ENCODE assay signal across 8 cellular contexts in genomic region chr11:66592457-66593302, GRCh38. TPM values are rescaled to one million over a fixed set of nuclear protein-coding genes. Genes with fewer than 3 reads are reported as not detected.
DNase-seq lines count a peak whose midpoint lies in the region; ATAC-seq and TF ChIP-seq lines count a peak whose summit lies in the region.

A gene with protein sequence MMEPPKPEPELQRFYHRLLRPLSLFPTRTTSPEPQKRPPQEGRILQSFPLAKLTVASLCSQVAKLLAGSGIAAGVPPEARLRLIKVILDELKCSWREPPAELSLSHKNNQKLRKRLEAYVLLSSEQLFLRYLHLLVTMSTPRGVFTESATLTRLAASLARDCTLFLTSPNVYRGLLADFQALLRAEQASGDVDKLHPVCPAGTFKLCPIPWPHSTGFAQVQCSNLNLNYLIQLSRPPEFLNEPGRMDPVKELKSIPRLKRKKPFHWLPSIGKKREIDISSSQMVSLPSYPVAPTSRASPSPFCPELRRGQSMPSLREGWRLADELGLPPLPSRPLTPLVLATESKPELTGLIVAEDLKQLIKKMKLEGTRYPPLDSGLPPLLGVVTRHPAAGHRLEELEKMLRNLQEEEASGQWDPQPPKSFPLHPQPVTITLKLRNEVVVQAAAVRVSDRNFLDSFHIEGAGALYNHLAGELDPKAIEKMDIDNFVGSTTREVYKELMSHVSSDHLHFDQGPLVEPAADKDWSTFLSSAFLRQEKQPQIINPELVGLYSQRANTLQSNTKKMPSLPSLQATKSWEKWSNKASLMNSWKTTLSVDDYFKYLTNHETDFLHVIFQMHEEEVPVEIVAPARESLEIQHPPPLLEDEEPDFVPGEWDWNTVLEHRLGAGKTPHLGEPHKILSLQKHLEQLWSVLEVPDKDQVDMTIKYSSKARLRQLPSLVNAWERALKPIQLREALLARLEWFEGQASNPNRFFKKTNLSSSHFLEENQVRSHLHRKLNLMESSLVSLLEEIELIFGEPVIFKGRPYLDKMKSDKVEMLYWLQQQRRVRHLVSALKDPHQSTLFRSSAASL (minus strand): TSS chr11:66593063. CDS start chr11:66593015, 48 bp downstream.
Gene CCS, plus strand, starts transcription at chr11:66593185. Its CDS starts 77 bp downstream, at chr11:66593262.

- peak; percentile 97 for ATAC-seq in CD8-positive, alpha-beta T cell
- ATAC-seq in GM19438 (IDR thresholded peaks at IDR 0.05; ENCODE audit: low read depth, unreplicated experiment) (peak; percentile 79), HG03571 (IDR thresholded peaks at IDR 0.05; ENCODE audit: unreplicated experiment) (peak; percentile 88)

- H3K36me3 ChIP-seq in CD8-positive, alpha-beta T cell (ENCODE audit: insufficient read depth, low read length), result no peaks in the 10 kb centered on the region
- H3K36me3 ChIP-seq in duodenal mucosa (ENCODE audit: control insufficient read depth in 1 of 2, insufficient read depth in 2 of 2, low read length in 2 of 2), result no peaks in the 10 kb centered on the region

- TF ChIP-seq CTCF in CD8-positive, alpha-beta T cell (IDR thresholded peaks at IDR 0.05), result peak; percentile 55

- POLR2A ChIA-PET in CD8-positive, alpha-beta T cell (lab: Charles Lee), result interaction anchor here (0.8 to 4.7 kb wide), 5 partner anchors 46 to 86 kb away, joined by 3 to 35 read pairs (median 3); partner anchors contain the start of genes RBM4 and RBM4B
- POLR2A ChIA-PET in activated CD4-positive, alpha-beta memory T cell treated with anti-CD3 and anti-CD28 coated beads, Interleukin-2, amount 10 ng/mL, durations not matched to agents 7 days and 5 days (lab: Charles Lee), result interaction anchor here (1.3 to 7.6 kb wide), 4 partner anchors 14 to 85 kb away, joined by 3 to 86 read pairs (median 26); partner anchors contain the start of genes RBM14, RBM4 and RBM4B

- no peaks in the 10 kb centered on the region for H3K9me3 Mint-ChIP-seq in CD8-positive, alpha-beta T cell
- no peaks in the 10 kb centered on the region for H3K9me3 Mint-ChIP-seq in activated CD4-positive, alpha-beta memory T cell treated with anti-CD3 and anti-CD28 coated beads, Interleukin-2, amount 10 ng/mL, durations not matched to agents 7 days and 5 days

- H3K4me3 ChIP-seq in CD8-positive, alpha-beta T cell (ENCODE audit: low read depth, low read length), result peak within 1 kb of the TSS; percentile 97
- peak within 1 kb of the TSS; percentile 88 to 93 for H3K4me3 ChIP-seq in duodenal mucosa (ENCODE audit: low read depth in 1 of 2, low read length in 2 of 2)

- H3K9ac ChIP-seq in duodenal mucosa (ENCODE audit: low read depth in 1 of 2, low read length in 2 of 2), result peak within 1 kb of the TSS; percentile 73 to 99

- peak within 1 kb of the TSS; percentile 86 for H3K27ac ChIP-seq in CD8-positive, alpha-beta T cell (ENCODE audit: low read depth, low read length)
- H3K27ac ChIP-seq in duodenal mucosa (ENCODE audit: low read depth, low read length), result peak within 1 kb of the TSS; percentile 59

- CTCF ChIA-PET in CD8-positive, alpha-beta T cell (lab: Charles Lee), result interaction anchor here (0.6 to 7.7 kb wide), 12 partner anchors 9 to 86 kb away, joined by 3 to 63 read pairs (median 4); partner anchors contain the start of genes RBM14, RBM4 and RBM4B
- CTCF ChIA-PET in activated CD4-positive, alpha-beta memory T cell treated with anti-CD3 and anti-CD28 coated beads, Interleukin-2, amount 10 ng/mL, durations not matched to agents 7 days and 5 days (lab: Charles Lee), result interaction anchor here (0.8 to 2.7 kb wide), 14 partner anchors 9 to 113 kb away, joined by 3 to 24 read pairs (median 4); partner anchors contain the start of genes ACTN3, DPP3, RBM14 and RBM4

- intact Hi-C loops in CD8-positive, alpha-beta T cell (cut with DNase I, micrococcal nuclease), result loop anchor here (1.0 to 10.0 kb wide), 6 partner anchors 24 to 362 kb away; partner anchors contain the start of genes RBM14 (in 2 of the 2), RBM4 (in 2 of the 2), PC (in 1 of the 2) and PELI3 (in 1 of the 2)

- no peaks in the 10 kb centered on the region for H3K9me3 ChIP-seq in CD8-positive, alpha-beta T cell (ENCODE audit: low read length)
- no peaks in the 10 kb centered on the region for H3K9me3 ChIP-seq in duodenal mucosa (ENCODE audit: control insufficient read depth in 1 of 2, low read length in 2 of 2)

- H3K4me1 ChIP-seq in CD8-positive, alpha-beta T cell (ENCODE audit: insufficient read depth, low read length), result peaks cover 33% of the 10 kb centered on the region
- peaks cover 29 to 38% of the 10 kb centered on the region in 2 donors for H3K4me1 ChIP-seq in duodenal mucosa (ENCODE audit: control insufficient read depth in 1 of 2, insufficient read depth in 2 of 2, low read length in 2 of 2)

- H3K27me3 ChIP-seq in CD8-positive, alpha-beta T cell (ENCODE audit: insufficient read depth, low read length), result no peaks in the 10 kb centered on the region
- H3K27me3 ChIP-seq in duodenal mucosa (ENCODE audit: control insufficient read depth in 1 of 2, insufficient read depth in 2 of 2, low read length in 2 of 2), result no peaks in the 10 kb centered on the region

- H3K27ac Mint-ChIP-seq in CD8-positive, alpha-beta T cell, result peak within 1 kb of the TSS; percentile 99
- H3K27ac Mint-ChIP-seq in activated CD4-positive, alpha-beta memory T cell treated with anti-CD3 and anti-CD28 coated beads, Interleukin-2, amount 10 ng/mL, durations not matched to agents 7 days and 5 days, result peak within 1 kb of the TSS; percentile 92

- H3K27me3 Mint-ChIP-seq in CD8-positive, alpha-beta T cell (ENCODE audit: low read depth), result no peaks in the 10 kb centered on the region
- H3K27me3 Mint-ChIP-seq in activated CD4-positive, alpha-beta memory T cell treated with anti-CD3 and anti-CD28 coated beads, Interleukin-2, amount 10 ng/mL, durations not matched to agents 7 days and 5 days, result no peaks in the 10 kb centered on the region

- H3K36me3 Mint-ChIP-seq in CD8-positive, alpha-beta T cell, result peaks cover 4% of the 10 kb centered on the region
- peaks cover 3% of the 10 kb centered on the region for H3K36me3 Mint-ChIP-seq in activated CD4-positive, alpha-beta memory T cell treated with anti-CD3 and anti-CD28 coated beads, Interleukin-2, amount 10 ng/mL, durations not matched to agents 7 days and 5 days (ENCODE audit: low read depth)

- peak; percentile 98 to 100 (median 99) for DNase-seq in CD8-positive, alpha-beta T cell
- DNase-seq in NCI-H774 (lab: John Stamatoyannopoulos, UW) (peak; percentile 95), lung microvascular endothelial cell (ENCODE audit: low read depth in 2 of 2) (peak; percentile 96 to 97)
- peak; percentile 99 for DNase-seq in activated CD4-positive, alpha-beta memory T cell treated with anti-CD3 and anti-CD28 coated beads, Interleukin-2, amount 10 ng/mL, durations not matched to agents 7 days and 5 days
- peak; percentile 97 for DNase-seq in stimulated activated CD4-positive, alpha-beta T cell treated with anti-CD3 and anti-CD28 coated beads, TNF-alpha, amount 100 ng/mL, for 48 hours (ENCODE audit: low read depth in 3 of 3)

- H3K4me1 Mint-ChIP-seq in CD8-positive, alpha-beta T cell (ENCODE audit: low read depth), result peaks cover 39% of the 10 kb centered on the region
- peaks cover 37% of the 10 kb centered on the region for H3K4me1 Mint-ChIP-seq in activated CD4-positive, alpha-beta memory T cell treated with anti-CD3 and anti-CD28 coated beads, Interleukin-2, amount 10 ng/mL, durations not matched to agents 7 days and 5 days

- H3K4me3 Mint-ChIP-seq in CD8-positive, alpha-beta T cell, result peak within 1 kb of the TSS; percentile 100
- H3K4me3 Mint-ChIP-seq in activated CD4-positive, alpha-beta memory T cell treated with anti-CD3 and anti-CD28 coated beads, Interleukin-2, amount 10 ng/mL, durations not matched to agents 7 days and 5 days, result peak within 1 kb of the TSS; percentile 100

RNA-seq across cellular contexts. Expression of the first gene that starts in this region (rescaled TPM):
- under 1 TPM; 0.53 to 0.65 TPM for total RNA-seq in CD8-positive, alpha-beta T cell
- not detected for total RNA-seq in activated CD4-positive, alpha-beta memory T cell treated with anti-CD3 and anti-CD28 coated beads, Interleukin-2, amount 10 ng/mL, durations not matched to agents 7 days and 5 days
- under 0.01 and 0.20 TPM in 2 replicates for total RNA-seq in lung microvascular endothelial cell

RNA-seq across cellular contexts. Expression of gene CCS, which starts in this region (rescaled TPM):
- total RNA-seq in CD8-positive, alpha-beta T cell, result 10 to 100 TPM; 30.0 to 32.3 TPM
- 10 to 100 TPM; 32.8 to 33.2 TPM for total RNA-seq in activated CD4-positive, alpha-beta memory T cell treated with anti-CD3 and anti-CD28 coated beads, Interleukin-2, amount 10 ng/mL, durations not matched to agents 7 days and 5 days
- total RNA-seq in lung microvascular endothelial cell, result 21.2 and 25.5 TPM in 2 replicates

Comparison
In these comparisons a context has a peak if more than half of its experiments do, and no peak if none do; other contexts are left out.
1. Peak in every context shown above with its lines: DNase-seq, ATAC-seq, H3K4me3 ChIP-seq and H3K27ac ChIP-seq.